1 cellular context compared by ENCODE assay signal in the genomic region with DNA sequence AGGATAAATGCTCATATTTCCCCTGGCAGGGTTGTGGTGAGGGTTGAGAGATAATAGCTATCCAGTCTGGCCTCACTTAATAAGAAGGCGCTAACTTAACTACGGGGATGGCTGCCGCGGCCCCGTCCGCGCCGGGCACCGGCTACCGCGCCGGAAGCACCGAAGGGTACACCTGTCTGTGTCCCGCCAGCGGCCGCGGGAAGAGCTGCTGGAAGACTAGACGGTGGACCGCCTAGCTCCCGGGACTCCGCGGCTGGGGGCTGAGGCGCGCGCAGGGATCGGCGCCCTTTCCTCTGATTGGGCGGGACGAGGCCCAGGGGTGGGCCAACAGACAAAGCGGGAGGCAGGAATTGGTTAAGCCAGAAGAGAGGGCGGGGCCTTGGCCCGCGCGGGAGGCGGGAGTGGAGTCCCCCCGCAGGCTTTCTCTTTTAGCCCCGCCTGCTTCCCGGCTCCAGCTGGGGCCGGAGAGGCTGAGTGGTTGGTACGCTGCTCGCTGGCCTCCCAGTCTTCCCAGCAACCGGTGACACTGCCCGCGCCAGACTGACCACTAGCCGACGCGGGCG.
TF ChIP-seq lines count a peak whose summit lies in the region.

A gene (plus strand): TSS at position 431 of the 563 bp plus-strand sequence. CDS start 9,051 bp downstream, outside the sequence.

TF ChIP-seq in K562, 482 proteins besides CTCF, POLR2A, EP300 and RAD21 (continued from another document and continues in another):
- TF ChIP-seq, protein P1, sequence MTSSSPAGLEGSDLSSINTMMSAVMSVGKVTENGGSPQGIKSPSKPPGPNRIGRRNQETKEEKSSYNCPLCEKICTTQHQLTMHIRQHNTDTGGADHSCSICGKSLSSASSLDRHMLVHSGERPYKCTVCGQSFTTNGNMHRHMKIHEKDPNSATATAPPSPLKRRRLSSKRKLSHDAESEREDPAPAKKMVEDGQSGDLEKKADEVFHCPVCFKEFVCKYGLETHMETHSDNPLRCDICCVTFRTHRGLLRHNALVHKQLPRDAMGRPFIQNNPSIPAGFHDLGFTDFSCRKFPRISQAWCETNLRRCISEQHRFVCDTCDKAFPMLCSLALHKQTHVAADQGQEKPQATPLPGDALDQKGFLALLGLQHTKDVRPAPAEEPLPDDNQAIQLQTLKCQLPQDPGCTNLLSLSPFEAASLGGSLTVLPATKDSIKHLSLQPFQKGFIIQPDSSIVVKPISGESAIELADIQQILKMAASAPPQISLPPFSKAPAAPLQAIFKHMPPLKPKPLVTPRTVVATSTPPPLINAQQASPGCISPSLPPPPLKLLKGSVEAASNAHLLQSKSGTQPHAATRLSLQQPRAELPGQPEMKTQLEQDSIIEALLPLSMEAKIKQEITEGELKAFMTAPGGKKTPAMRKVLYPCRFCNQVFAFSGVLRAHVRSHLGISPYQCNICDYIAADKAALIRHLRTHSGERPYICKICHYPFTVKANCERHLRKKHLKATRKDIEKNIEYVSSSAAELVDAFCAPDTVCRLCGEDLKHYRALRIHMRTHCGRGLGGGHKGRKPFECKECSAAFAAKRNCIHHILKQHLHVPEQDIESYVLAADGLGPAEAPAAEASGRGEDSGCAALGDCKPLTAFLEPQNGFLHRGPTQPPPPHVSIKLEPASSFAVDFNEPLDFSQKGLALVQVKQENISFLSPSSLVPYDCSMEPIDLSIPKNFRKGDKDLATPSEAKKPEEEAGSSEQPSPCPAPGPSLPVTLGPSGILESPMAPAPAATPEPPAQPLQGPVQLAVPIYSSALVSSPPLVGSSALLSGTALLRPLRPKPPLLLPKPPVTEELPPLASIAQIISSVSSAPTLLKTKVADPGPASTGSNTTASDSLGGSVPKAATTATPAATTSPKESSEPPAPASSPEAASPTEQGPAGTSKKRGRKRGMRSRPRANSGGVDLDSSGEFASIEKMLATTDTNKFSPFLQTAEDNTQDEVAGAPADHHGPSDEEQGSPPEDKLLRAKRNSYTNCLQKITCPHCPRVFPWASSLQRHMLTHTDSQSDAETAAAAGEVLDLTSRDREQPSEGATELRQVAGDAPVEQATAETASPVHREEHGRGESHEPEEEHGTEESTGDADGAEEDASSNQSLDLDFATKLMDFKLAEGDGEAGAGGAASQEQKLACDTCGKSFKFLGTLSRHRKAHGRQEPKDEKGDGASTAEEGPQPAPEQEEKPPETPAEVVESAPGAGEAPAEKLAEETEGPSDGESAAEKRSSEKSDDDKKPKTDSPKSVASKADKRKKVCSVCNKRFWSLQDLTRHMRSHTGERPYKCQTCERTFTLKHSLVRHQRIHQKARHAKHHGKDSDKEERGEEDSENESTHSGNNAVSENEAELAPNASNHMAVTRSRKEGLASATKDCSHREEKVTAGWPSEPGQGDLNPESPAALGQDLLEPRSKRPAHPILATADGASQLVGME (CRISPR knock-in tag; IDR thresholded peaks at IDR 0.05): no peak
- TF ChIP-seq STAT5B (CRISPR knock-in tag; IDR thresholded peaks at IDR 0.05) (no peak), HIVEP1 (CRISPR knock-in tag; IDR thresholded peaks at IDR 0.05) (no peak), CHD1 (IDR thresholded peaks at IDR 0.05; ENCODE audit: low read length) (no peak), MXI1 (IDR thresholded peaks at IDR 0.05; ENCODE audit: low read depth, low read length) (no peak), ADNP (tag; IDR thresholded peaks at IDR 0.05) (no peak), RBBP5 (IDR thresholded peaks at IDR 0.05; ENCODE audit: borderline replicate concordance, insufficient read depth, low read length, poor library complexity, severe bottlenecking) (peak; percentile 42), PYGO2 (tag; IDR thresholded peaks at IDR 0.05) (no peak), DNMT1 (IDR thresholded peaks at IDR 0.05) (no peak), ZFX (CRISPR knock-in tag; IDR thresholded peaks at IDR 0.05) (no peak), SAFB2 (IDR thresholded peaks at IDR 0.05; ENCODE audit: borderline replicate concordance, low read depth, low read length, severe bottlenecking) (no peak), TRIM28 (IDR thresholded peaks at IDR 0.05) (no peak), HNRNPL (IDR thresholded peaks at IDR 0.05; ENCODE audit: low read depth, low read length) (no peak), PML (IDR thresholded peaks at IDR 0.05; ENCODE audit: low read length) (0 out of 2 replicates have a peak, but pooled peaks have one; percentile 32), PURB (CRISPR knock-in tag; IDR thresholded peaks at IDR 0.05; ENCODE audit: low read depth) (no peak), MBD2 (IDR thresholded peaks at IDR 0.05; ENCODE audit: borderline replicate concordance, low read depth) (peak; percentile 88), NFIC (IDR thresholded peaks at IDR 0.05) (0 out of 2 replicates have a peak, but pooled peaks have one; percentile 10), ZNF23 (CRISPR knock-in tag; IDR thresholded peaks at IDR 0.05) (no peak), POLR2AphosphoS2 (IDR thresholded peaks at IDR 0.05; ENCODE audit: low read length) (peak; percentile 59; the same call in 1 of the 2 replicates), POLR2AphosphoS5 (IDR thresholded peaks at IDR 0.05; ENCODE audit: control insufficient read depth, insufficient read depth, low read depth, low read length) (peak; percentile 89), NCOA6 (IDR thresholded peaks at IDR 0.05) (no peak), BHLHE40 (IDR thresholded peaks at IDR 0.05; ENCODE audit: low read length) (peak; percentile 46; the same call in 1 of the 2 replicates), RFX5 (IDR thresholded peaks at IDR 0.05; ENCODE audit: low read depth, low read length) (peak; percentile 97)
- TF ChIP-seq, protein P2, sequence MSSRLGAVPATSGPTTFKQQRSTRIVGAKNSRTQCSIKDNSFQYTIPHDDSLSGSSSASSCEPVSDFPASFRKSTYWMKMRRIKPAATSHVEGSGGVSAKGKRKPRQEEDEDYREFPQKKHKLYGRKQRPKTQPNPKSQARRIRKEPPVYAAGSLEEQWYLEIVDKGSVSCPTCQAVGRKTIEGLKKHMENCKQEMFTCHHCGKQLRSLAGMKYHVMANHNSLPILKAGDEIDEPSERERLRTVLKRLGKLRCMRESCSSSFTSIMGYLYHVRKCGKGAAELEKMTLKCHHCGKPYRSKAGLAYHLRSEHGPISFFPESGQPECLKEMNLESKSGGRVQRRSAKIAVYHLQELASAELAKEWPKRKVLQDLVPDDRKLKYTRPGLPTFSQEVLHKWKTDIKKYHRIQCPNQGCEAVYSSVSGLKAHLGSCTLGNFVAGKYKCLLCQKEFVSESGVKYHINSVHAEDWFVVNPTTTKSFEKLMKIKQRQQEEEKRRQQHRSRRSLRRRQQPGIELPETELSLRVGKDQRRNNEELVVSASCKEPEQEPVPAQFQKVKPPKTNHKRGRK (tag; IDR thresholded peaks at IDR 0.05): no peak
- TF ChIP-seq, protein P3, sequence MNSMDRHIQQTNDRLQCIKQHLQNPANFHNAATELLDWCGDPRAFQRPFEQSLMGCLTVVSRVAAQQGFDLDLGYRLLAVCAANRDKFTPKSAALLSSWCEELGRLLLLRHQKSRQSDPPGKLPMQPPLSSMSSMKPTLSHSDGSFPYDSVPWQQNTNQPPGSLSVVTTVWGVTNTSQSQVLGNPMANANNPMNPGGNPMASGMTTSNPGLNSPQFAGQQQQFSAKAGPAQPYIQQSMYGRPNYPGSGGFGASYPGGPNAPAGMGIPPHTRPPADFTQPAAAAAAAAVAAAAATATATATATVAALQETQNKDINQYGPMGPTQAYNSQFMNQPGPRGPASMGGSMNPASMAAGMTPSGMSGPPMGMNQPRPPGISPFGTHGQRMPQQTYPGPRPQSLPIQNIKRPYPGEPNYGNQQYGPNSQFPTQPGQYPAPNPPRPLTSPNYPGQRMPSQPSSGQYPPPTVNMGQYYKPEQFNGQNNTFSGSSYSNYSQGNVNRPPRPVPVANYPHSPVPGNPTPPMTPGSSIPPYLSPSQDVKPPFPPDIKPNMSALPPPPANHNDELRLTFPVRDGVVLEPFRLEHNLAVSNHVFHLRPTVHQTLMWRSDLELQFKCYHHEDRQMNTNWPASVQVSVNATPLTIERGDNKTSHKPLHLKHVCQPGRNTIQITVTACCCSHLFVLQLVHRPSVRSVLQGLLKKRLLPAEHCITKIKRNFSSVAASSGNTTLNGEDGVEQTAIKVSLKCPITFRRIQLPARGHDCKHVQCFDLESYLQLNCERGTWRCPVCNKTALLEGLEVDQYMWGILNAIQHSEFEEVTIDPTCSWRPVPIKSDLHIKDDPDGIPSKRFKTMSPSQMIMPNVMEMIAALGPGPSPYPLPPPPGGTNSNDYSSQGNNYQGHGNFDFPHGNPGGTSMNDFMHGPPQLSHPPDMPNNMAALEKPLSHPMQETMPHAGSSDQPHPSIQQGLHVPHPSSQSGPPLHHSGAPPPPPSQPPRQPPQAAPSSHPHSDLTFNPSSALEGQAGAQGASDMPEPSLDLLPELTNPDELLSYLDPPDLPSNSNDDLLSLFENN (IDR thresholded peaks at IDR 0.05; ENCODE audit: low read depth in 2 of 2, low read length in 2 of 2): peak in 1 of 2 experiments; percentile 13; a peak in 1 of 4 replicates
- TF ChIP-seq, protein P4, sequence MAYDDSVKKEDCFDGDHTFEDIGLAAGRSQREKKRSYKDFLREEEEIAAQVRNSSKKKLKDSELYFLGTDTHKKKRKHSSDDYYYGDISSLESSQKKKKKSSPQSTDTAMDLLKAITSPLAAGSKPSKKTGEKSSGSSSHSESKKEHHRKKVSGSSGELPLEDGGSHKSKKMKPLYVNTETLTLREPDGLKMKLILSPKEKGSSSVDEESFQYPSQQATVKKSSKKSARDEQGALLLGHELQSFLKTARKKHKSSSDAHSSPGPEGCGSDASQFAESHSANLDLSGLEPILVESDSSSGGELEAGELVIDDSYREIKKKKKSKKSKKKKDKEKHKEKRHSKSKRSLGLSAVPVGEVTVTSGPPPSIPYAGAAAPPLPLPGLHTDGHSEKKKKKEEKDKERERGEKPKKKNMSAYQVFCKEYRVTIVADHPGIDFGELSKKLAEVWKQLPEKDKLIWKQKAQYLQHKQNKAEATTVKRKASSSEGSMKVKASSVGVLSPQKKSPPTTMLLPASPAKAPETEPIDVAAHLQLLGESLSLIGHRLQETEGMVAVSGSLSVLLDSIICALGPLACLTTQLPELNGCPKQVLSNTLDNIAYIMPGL (CRISPR knock-in tag; IDR thresholded peaks at IDR 0.05): no peak
- TF ChIP-seq, protein P5, sequence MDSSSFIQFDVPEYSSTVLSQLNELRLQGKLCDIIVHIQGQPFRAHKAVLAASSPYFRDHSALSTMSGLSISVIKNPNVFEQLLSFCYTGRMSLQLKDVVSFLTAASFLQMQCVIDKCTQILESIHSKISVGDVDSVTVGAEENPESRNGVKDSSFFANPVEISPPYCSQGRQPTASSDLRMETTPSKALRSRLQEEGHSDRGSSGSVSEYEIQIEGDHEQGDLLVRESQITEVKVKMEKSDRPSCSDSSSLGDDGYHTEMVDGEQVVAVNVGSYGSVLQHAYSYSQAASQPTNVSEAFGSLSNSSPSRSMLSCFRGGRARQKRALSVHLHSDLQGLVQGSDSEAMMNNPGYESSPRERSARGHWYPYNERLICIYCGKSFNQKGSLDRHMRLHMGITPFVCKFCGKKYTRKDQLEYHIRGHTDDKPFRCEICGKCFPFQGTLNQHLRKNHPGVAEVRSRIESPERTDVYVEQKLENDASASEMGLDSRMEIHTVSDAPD (CRISPR knock-in tag; IDR thresholded peaks at IDR 0.05): no peak
- TF ChIP-seq, protein P6, sequence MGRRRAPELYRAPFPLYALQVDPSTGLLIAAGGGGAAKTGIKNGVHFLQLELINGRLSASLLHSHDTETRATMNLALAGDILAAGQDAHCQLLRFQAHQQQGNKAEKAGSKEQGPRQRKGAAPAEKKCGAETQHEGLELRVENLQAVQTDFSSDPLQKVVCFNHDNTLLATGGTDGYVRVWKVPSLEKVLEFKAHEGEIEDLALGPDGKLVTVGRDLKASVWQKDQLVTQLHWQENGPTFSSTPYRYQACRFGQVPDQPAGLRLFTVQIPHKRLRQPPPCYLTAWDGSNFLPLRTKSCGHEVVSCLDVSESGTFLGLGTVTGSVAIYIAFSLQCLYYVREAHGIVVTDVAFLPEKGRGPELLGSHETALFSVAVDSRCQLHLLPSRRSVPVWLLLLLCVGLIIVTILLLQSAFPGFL (CRISPR knock-in tag; IDR thresholded peaks at IDR 0.05): 0 out of 2 replicates have a peak, but pooled peaks have one; percentile 76
- TF ChIP-seq, protein P7, sequence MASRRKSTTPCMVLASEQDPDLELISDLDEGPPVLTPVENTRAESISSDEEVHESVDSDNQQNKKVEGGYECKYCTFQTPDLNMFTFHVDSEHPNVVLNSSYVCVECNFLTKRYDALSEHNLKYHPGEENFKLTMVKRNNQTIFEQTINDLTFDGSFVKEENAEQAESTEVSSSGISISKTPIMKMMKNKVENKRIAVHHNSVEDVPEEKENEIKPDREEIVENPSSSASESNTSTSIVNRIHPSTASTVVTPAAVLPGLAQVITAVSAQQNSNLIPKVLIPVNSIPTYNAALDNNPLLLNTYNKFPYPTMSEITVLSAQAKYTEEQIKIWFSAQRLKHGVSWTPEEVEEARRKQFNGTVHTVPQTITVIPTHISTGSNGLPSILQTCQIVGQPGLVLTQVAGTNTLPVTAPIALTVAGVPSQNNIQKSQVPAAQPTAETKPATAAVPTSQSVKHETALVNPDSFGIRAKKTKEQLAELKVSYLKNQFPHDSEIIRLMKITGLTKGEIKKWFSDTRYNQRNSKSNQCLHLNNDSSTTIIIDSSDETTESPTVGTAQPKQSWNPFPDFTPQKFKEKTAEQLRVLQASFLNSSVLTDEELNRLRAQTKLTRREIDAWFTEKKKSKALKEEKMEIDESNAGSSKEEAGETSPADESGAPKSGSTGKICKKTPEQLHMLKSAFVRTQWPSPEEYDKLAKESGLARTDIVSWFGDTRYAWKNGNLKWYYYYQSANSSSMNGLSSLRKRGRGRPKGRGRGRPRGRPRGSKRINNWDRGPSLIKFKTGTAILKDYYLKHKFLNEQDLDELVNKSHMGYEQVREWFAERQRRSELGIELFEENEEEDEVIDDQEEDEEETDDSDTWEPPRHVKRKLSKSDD (conservative IDR thresholded peaks at IDR 0.05; ENCODE audit: low read length): no peak
- TF ChIP-seq, protein P8, sequence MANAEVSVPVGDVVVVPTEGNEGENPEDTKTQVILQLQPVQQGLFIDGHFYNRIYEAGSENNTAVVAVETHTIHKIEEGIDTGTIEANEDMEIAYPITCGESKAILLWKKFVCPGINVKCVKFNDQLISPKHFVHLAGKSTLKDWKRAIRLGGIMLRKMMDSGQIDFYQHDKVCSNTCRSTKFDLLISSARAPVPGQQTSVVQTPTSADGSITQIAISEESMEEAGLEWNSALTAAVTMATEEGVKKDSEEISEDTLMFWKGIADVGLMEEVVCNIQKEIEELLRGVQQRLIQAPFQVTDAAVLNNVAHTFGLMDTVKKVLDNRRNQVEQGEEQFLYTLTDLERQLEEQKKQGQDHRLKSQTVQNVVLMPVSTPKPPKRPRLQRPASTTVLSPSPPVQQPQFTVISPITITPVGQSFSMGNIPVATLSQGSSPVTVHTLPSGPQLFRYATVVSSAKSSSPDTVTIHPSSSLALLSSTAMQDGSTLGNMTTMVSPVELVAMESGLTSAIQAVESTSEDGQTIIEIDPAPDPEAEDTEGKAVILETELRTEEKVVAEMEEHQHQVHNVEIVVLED (CRISPR knock-in tag; IDR thresholded peaks at IDR 0.05): no peak
